In genomic region chr5:181219262-181220177, GRCh38 we compare ENCODE assay signal across 14 cellular contexts. TPM values are rescaled to one million over a fixed set of nuclear protein-coding genes. Genes with fewer than 3 reads are reported as not detected.
DNase-seq lines count a peak whose midpoint lies in the region; ATAC-seq and TF ChIP-seq lines count a peak whose summit lies in the region.
"Had no signal": no experiment of that assay in that cellular context is flagged by ENCODE, and none has a peak within 500 bp of the region (broad histone marks: within the 10 kb centered on the region; RNA-seq: fewer than 3 reads in every experiment).

No MANE protein-coding gene starts in this region.

- H3K27ac Mint-ChIP-seq in CD4-positive, alpha-beta T cell = peak overlapping the region; percentile 99
- no peak overlapping the region for H3K27ac Mint-ChIP-seq in activated naive CD8-positive, alpha-beta T cell treated with anti-CD3 and anti-CD28 coated beads, Interleukin-2, amount 50 U/mL, for 24 hours
- H3K27ac Mint-ChIP-seq in nephron progenitor cell = no peak overlapping the region

- H3K4me1 ChIP-seq in HUES6 (ENCODE audit: control insufficient read depth, insufficient read depth, low read length) = peaks cover 7% of the 10 kb centered on the region; the same call in 1 of the 2 replicates

- no peak for ATAC-seq in CD4-positive, alpha-beta T cell (ENCODE audit: poor library complexity)
- no peak for ATAC-seq in activated naive CD8-positive, alpha-beta T cell treated with anti-CD3 and anti-CD28 coated beads, Interleukin-2, amount 50 U/mL, for 24 hours
- no peak for ATAC-seq in HG02973 (IDR thresholded peaks at IDR 0.05; ENCODE audit: unreplicated experiment)
- ATAC-seq: pancreas, PC-3 had no signal

- no peaks in the 10 kb centered on the region for H3K9me3 ChIP-seq in CD4-positive, alpha-beta T cell (ENCODE audit: control insufficient read depth, low read length)
- no peaks in the 10 kb centered on the region for H3K9me3 ChIP-seq in HUES6 (ENCODE audit: control insufficient read depth, insufficient read depth, low read depth, low read length)
- H3K9me3 ChIP-seq: pancreas, upper lobe of left lung had no signal

- H3K9ac ChIP-seq in HUES6 (ENCODE audit: low read length) = no peak overlapping the region

- no peaks in the 10 kb centered on the region for H3K27me3 ChIP-seq in CD4-positive, alpha-beta T cell (ENCODE audit: control insufficient read depth, insufficient read depth, low read length)
- peaks cover 8% of the 10 kb centered on the region for H3K27me3 ChIP-seq in HUES6 (ENCODE audit: control insufficient read depth, insufficient read depth, low read length)
- H3K27me3 ChIP-seq: brain microvascular endothelial cell, pancreas, upper lobe of left lung had no signal

- DNase-seq in CD4-positive, alpha-beta T cell = no peak
- DNase-seq in activated naive CD8-positive, alpha-beta T cell treated with anti-CD3 and anti-CD28 coated beads, Interleukin-2, amount 50 U/mL, for 24 hours = no peak
- DNase-seq in nephron progenitor cell (no peak), GM19238 (ENCODE audit: insufficient read length, low spot score) (no peak), NCI-H146 treated with DMSO at 0.1 percent for 48 hours (lab: John Stamatoyannopoulos, UW; ENCODE audit: unreplicated experiment) (no peak)
- DNase-seq: brain microvascular endothelial cell; effector CD8-positive, alpha-beta T cell; NCI-H1105 treated with DMSO at 0.1 percent for 48 hours; PC-3; WERI-Rb-1 had no signal

- peak overlapping the region; percentile 22; the same call in 1 of the 2 replicates for H3K4me3 ChIP-seq in HUES6 (ENCODE audit: low read depth, low read length)

- intact Hi-C loops in CD4-positive, alpha-beta T cell (cut with DNase I, micrococcal nuclease) = loop anchor here in 1 of 2 experiments (10.0 kb wide), 1 partner anchor 55 kb away; no protein-coding TSS in a partner anchor

- no peak for TF ChIP-seq CTCF in CD4-positive, alpha-beta T cell (IDR thresholded peaks at IDR 0.05)
- no peak for TF ChIP-seq CTCF in nephron progenitor cell (IDR thresholded peaks at IDR 0.05)

- CTCF ChIA-PET in CD4-positive, alpha-beta T cell (lab: Charles Lee) = no interaction called here

- H3K9me3 Mint-ChIP-seq in CD4-positive, alpha-beta T cell = no peaks in the 10 kb centered on the region
- no peaks in the 10 kb centered on the region for H3K9me3 Mint-ChIP-seq in activated naive CD8-positive, alpha-beta T cell treated with anti-CD3 and anti-CD28 coated beads, Interleukin-2, amount 50 U/mL, for 24 hours
- peaks cover 6% of the 10 kb centered on the region for H3K9me3 Mint-ChIP-seq in nephron progenitor cell

- no peaks in the 10 kb centered on the region for H3K36me3 ChIP-seq in HUES6 (ENCODE audit: control insufficient read depth, insufficient read depth, low read length)
- H3K36me3 ChIP-seq: brain microvascular endothelial cell, pancreas, upper lobe of left lung, WERI-Rb-1 had no signal

- H3K27ac ChIP-seq in CD4-positive, alpha-beta T cell (ENCODE audit: low read depth, low read length) = no peak overlapping the region
- H3K27ac ChIP-seq in HUES6 (ENCODE audit: low read depth, low read length) = no peak overlapping the region
- H3K27ac ChIP-seq: brain microvascular endothelial cell, WERI-Rb-1 had no signal

- H3K4me3 Mint-ChIP-seq in CD4-positive, alpha-beta T cell = peak overlapping the region; percentile 61
- peak overlapping the region; percentile 32 for H3K4me3 Mint-ChIP-seq in activated naive CD8-positive, alpha-beta T cell treated with anti-CD3 and anti-CD28 coated beads, Interleukin-2, amount 50 U/mL, for 24 hours
- peak overlapping the region; percentile 72 for H3K4me3 Mint-ChIP-seq in nephron progenitor cell

- POLR2A ChIA-PET in CD4-positive, alpha-beta T cell (lab: Charles Lee) = interaction anchor here (0.6 to 1.4 kb wide), 4 partner anchors 12 to 41 kb away, joined by 3 to 4 read pairs (median 3); partner anchors contain the start of gene TRIM52

- peaks cover 55% of the 10 kb centered on the region for H3K4me1 Mint-ChIP-seq in CD4-positive, alpha-beta T cell (ENCODE audit: low read depth)
- peaks cover 66% of the 10 kb centered on the region for H3K4me1 Mint-ChIP-seq in activated naive CD8-positive, alpha-beta T cell treated with anti-CD3 and anti-CD28 coated beads, Interleukin-2, amount 50 U/mL, for 24 hours
- peaks cover 21% of the 10 kb centered on the region for H3K4me1 Mint-ChIP-seq in nephron progenitor cell

- H3K36me3 Mint-ChIP-seq in CD4-positive, alpha-beta T cell (ENCODE audit: low read depth) = peaks cover 56% of the 10 kb centered on the region
- peaks cover 9% of the 10 kb centered on the region for H3K36me3 Mint-ChIP-seq in activated naive CD8-positive, alpha-beta T cell treated with anti-CD3 and anti-CD28 coated beads, Interleukin-2, amount 50 U/mL, for 24 hours (ENCODE audit: low read depth)
- peaks cover 2% of the 10 kb centered on the region for H3K36me3 Mint-ChIP-seq in nephron progenitor cell (ENCODE audit: low read depth)

- peaks cover 28% of the 10 kb centered on the region for H3K27me3 Mint-ChIP-seq in CD4-positive, alpha-beta T cell
- peaks cover 11% of the 10 kb centered on the region for H3K27me3 Mint-ChIP-seq in activated naive CD8-positive, alpha-beta T cell treated with anti-CD3 and anti-CD28 coated beads, Interleukin-2, amount 50 U/mL, for 24 hours
- peaks cover 44% of the 10 kb centered on the region for H3K27me3 Mint-ChIP-seq in nephron progenitor cell (ENCODE audit: low read depth, poor library complexity)

RNA-seq across cellular contexts. Expression of gene TRIM41, which starts 3.6 kb away (rescaled TPM):
- total RNA-seq in CD4-positive, alpha-beta T cell = 10 to 100 TPM; 21.4 to 24.0 TPM

RNA-seq across cellular contexts. Expression of gene TRIM7, which starts 14.5 kb away (rescaled TPM):
- 1 to 10 TPM; 3.4 to 3.8 TPM for total RNA-seq in CD4-positive, alpha-beta T cell

RNA-seq across cellular contexts. Expression of gene RACK1, which starts 24.2 kb away (rescaled TPM):
- 1,000 to 10,000 TPM; 2,499 to 2,682 TPM for total RNA-seq in CD4-positive, alpha-beta T cell

RNA-seq across cellular contexts. Expression of gene TRIM52, which starts 41.4 kb away (rescaled TPM):
- total RNA-seq in CD4-positive, alpha-beta T cell = 10 to 100 TPM; 35.9 to 37.6 TPM
